In the genomic region with DNA sequence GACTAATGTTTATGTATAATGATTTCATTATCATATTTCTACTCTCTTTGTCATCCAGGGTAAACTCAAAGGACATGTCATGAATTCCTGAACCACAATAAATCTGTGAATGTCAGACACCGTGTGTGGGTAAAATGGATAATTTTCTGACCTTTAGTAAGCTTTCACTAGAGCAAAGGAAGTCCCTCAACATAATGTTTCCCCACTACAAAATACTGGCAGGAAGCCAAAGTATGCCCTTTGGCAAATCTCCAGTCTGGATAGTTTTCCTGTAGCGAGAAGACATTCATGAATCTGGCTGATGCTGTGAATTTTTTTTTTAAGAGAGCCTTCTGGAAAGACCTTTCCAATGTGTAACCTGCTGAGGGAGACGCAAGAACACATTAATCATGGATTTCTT, we compare ENCODE assay signal across 10 cellular contexts.
DNase-seq lines count a peak whose midpoint lies in the region; ATAC-seq and TF ChIP-seq lines count a peak whose summit lies in the region.
"Had no signal": no experiment of that assay in that cellular context is flagged by ENCODE, and none has a peak within 500 bp of the region (broad histone marks: within the 10 kb centered on the region; RNA-seq: fewer than 3 reads in every experiment).

No MANE protein-coding gene starts in this region.

- WGBS in prostate gland: 18% methylated on average over 3 of the region's 3 CpGs
- WGBS in upper lobe of left lung, 2 donors: 23 to 24% methylated on average over 3 of the region's 3 CpGs

- H3K27ac ChIP-seq in prostate gland (no peak overlapping the region), upper lobe of left lung (no peak overlapping the region)
- H3K27ac ChIP-seq: SJSA1 had no signal

- H3K27me3 ChIP-seq in prostate gland (replicated peaks; ENCODE audit: insufficient read depth): no peaks in the 10 kb centered on the region
- no peaks in the 10 kb centered on the region for H3K27me3 ChIP-seq in upper lobe of left lung
- H3K27me3 ChIP-seq: SJSA1 had no signal

- TF ChIP-seq POLR2A in prostate gland (IDR thresholded peaks at IDR 0.05) (no peak), upper lobe of left lung (IDR thresholded peaks at IDR 0.05) (no peak)

- peak; percentile 33 for DNase-seq in AG10803 (ENCODE audit: low read depth)
- peak; percentile 69 for DNase-seq in LoVo (ENCODE audit: low spot score)
- DNase-seq in SW480 (ENCODE audit: low spot score): peak; percentile 27
- peak; percentile 67 for DNase-seq in kidney glomerular epithelial cell (lab: John Stamatoyannopoulos, UW)
- no peak for DNase-seq in prostate gland (ENCODE audit: low spot score)
- no peak for DNase-seq in NCI-H2107 treated with DMSO at 0.1 percent for 48 hours (lab: John Stamatoyannopoulos, UW; ENCODE audit: unreplicated experiment)
- DNase-seq in SW 1271 (lab: John Stamatoyannopoulos, UW): no peak
- no peak for DNase-seq in upper lobe of left lung
- DNase-seq: activated CD8-positive, alpha-beta memory T cell treated with anti-CD3 and anti-CD28 coated beads, Interleukin-2, amount 50 U/mL, for 4 hours had no signal

- H3K36me3 ChIP-seq in prostate gland (no peaks in the 10 kb centered on the region), upper lobe of left lung (no peaks in the 10 kb centered on the region)
- H3K36me3 ChIP-seq: SJSA1 had no signal

- H3K4me3 ChIP-seq in AG10803 (ENCODE audit: low read length) (no peak overlapping the region), prostate gland (no peak overlapping the region), upper lobe of left lung (no peak overlapping the region)
- H3K4me3 ChIP-seq: SJSA1 had no signal

- intact Hi-C loops in prostate gland (cut with DNase I): loop anchor here (5.0 kb wide), 1 partner anchor 805 kb away; no protein-coding TSS in a partner anchor

- H3K4me1 ChIP-seq in prostate gland (replicated peaks): peaks cover 4% of the 10 kb centered on the region
- H3K4me1 ChIP-seq in upper lobe of left lung: peaks cover 5 to 26% (median 16%) of the 10 kb centered on the region in 4 donors

- TF ChIP-seq CTCF in AG10803 (conservative IDR thresholded peaks at IDR 0.05; ENCODE audit: low read length): no peak
- TF ChIP-seq CTCF in prostate gland (IDR thresholded peaks at IDR 0.05): no peak
- TF ChIP-seq CTCF in upper lobe of left lung (IDR thresholded peaks at IDR 0.05): no peak

- no peak for ATAC-seq in upper lobe of left lung (ENCODE audit: low FRiP score in 2 of 2)

- TF ChIP-seq EP300 in upper lobe of left lung (IDR thresholded peaks at IDR 0.05): no peak

- H3K9me3 ChIP-seq in prostate gland: no peaks in the 10 kb centered on the region
- no peaks in the 10 kb centered on the region for H3K9me3 ChIP-seq in upper lobe of left lung
- H3K9me3 ChIP-seq: SJSA1 had no signal

Comparison
In these comparisons a context has a peak if more than half of its experiments do, and no peak if none do; other contexts are left out.
1. DNase-seq: peak in AG10803 (single experiment), LoVo (single experiment), SW480 (single experiment) and kidney glomerular epithelial cell (single experiment); none in prostate gland (single experiment), NCI-H2107 treated with DMSO at 0.1 percent for 48 hours (single experiment), SW 1271 (0 of 2) and upper lobe of left lung (0 of 2).